ENCODE assay signal across 23 cellular contexts in genomic region chr9:131589124-131589711, GRCh38. TPM values are rescaled to one million over a fixed set of nuclear protein-coding genes. Genes with fewer than 3 reads are reported as not detected.
A peak's percentile ranks its signal among the peaks of the same experiment; 100 is the strongest.
DNase-seq lines count a peak whose midpoint lies in the region; ATAC-seq, FAIRE-seq and TF ChIP-seq lines count a peak whose summit lies in the region.
"Had no signal": no experiment of that assay in that cellular context is flagged by ENCODE, and none has a peak within 500 bp of the region (broad histone marks: within the 10 kb centered on the region; RNA-seq: fewer than 3 reads in every experiment).

No MANE protein-coding gene starts in this region.

- H2AK5ac ChIP-seq in mesenchymal stem cell (ENCODE audit: low read length, severe bottlenecking), result no peak overlapping the region

- H3K36me3 Mint-ChIP-seq in CD8-positive, alpha-beta T cell, result peaks cover 42% of the 10 kb centered on the region
- H3K36me3 Mint-ChIP-seq in astrocyte (ENCODE audit: low read depth, unreplicated experiment), result peaks cover 25% of the 10 kb centered on the region

- 96% methylated on average over 16 of the region's 16 CpGs for WGBS in mesenchymal stem cell
- WGBS in prostate gland, result 96% methylated on average over 16 of the region's 16 CpGs

- no peak overlapping the region for H3K23ac ChIP-seq in mesenchymal stem cell (ENCODE audit: low read length in 2 of 2)

- H3K79me1 ChIP-seq in mesenchymal stem cell (replicated peaks; ENCODE audit: low read length, poor library complexity, severe bottlenecking), result no peaks in the 10 kb centered on the region

- H3K27ac Mint-ChIP-seq in CD8-positive, alpha-beta T cell, result peak overlapping the region; percentile 27
- H3K27ac Mint-ChIP-seq in astrocyte (ENCODE audit: unreplicated experiment), result peak overlapping the region; percentile 18
- H3K27ac Mint-ChIP-seq: mesothelial cell of epicardium, nephron progenitor cell, progenitor cell of endocrine pancreas had no signal

- POLR2A ChIA-PET in CD8-positive, alpha-beta T cell (lab: Charles Lee), result interaction anchor here (1.9 kb wide), 1 partner anchor 10 kb away, joined by 6 read pairs; no protein-coding TSS in a partner anchor

- H3K27ac ChIP-seq in CD8-positive, alpha-beta T cell (ENCODE audit: low read depth, low read length), result no peak overlapping the region
- H3K27ac ChIP-seq in astrocyte (ENCODE audit: low read depth, low read length) (no peak overlapping the region), mesenchymal stem cell (ENCODE audit: low read length, poor library complexity, severe bottlenecking) (no peak overlapping the region), prostate gland (no peak overlapping the region)
- H3K27ac ChIP-seq: body of pancreas, colonic mucosa, SJSA1 had no signal

- H3K9ac ChIP-seq in astrocyte (ENCODE audit: low read length) (no peak overlapping the region), mesenchymal stem cell (ENCODE audit: low read length) (no peak overlapping the region)

- no peak for DNase-seq in CD8-positive, alpha-beta T cell
- peak; percentile 94 for DNase-seq in G401 (ENCODE audit: low spot score)
- DNase-seq in astrocyte (ENCODE audit: low read depth), result no peak
- DNase-seq in mesenchymal stem cell, result no peak
- DNase-seq in NCI-H187 (lab: John Stamatoyannopoulos, UW), result no peak
- DNase-seq in prostate gland (ENCODE audit: low spot score), result no peak
- DNase-seq: activated naive CD8-positive, alpha-beta T cell treated with anti-CD3 and anti-CD28 coated beads, Interleukin-2, amount 10 ng/mL, durations not matched to agents 7 days and 5 days; activated T-cell treated with anti-CD3 and anti-CD28 coated beads, Interleukin-2, amount 50 U/mL, for 1 hour; colonic mucosa; EL; NCI-H1417; NCI-H2171 treated with DMSO at 0.1 percent for 48 hours; NCI-H748 treated with DMSO at 0.1 percent for 48 hours; nephron progenitor cell; PC-3; stimulated activated CD4-positive, alpha-beta T cell treated with anti-CD3 and anti-CD28 coated beads, Interleukin-4, amount 100 ng/mL, for 4 hours; upper lobe of left lung had no signal

- FAIRE-seq in astrocyte (lab: Jason Lieb, UNC), result no peak

- H2AFZ ChIP-seq in astrocyte (ENCODE audit: low read depth, low read length), result no peak overlapping the region
- no peak overlapping the region for H2AFZ ChIP-seq in mesenchymal stem cell (ENCODE audit: low read depth, low read length)

- ATAC-seq in CD8-positive, alpha-beta T cell, result no peak
- ATAC-seq in GM18520 (IDR thresholded peaks at IDR 0.05; ENCODE audit: unreplicated experiment), result no peak
- ATAC-seq: body of pancreas, PC-3 had no signal

- peaks cover 35% of the 10 kb centered on the region for H3K4me1 ChIP-seq in CD8-positive, alpha-beta T cell (ENCODE audit: insufficient read depth, low read length)
- H3K4me1 ChIP-seq in astrocyte (ENCODE audit: insufficient read depth, low read length), result no peaks in the 10 kb centered on the region
- H3K4me1 ChIP-seq in mesenchymal stem cell (ENCODE audit: control insufficient read depth, insufficient read depth, low read depth, low read length), result peaks cover 20% of the 10 kb centered on the region
- no peaks in the 10 kb centered on the region for H3K4me1 ChIP-seq in prostate gland (replicated peaks)
- H3K4me1 ChIP-seq: body of pancreas, colonic mucosa had no signal

- H2BK5ac ChIP-seq in mesenchymal stem cell (ENCODE audit: low read depth, low read length, poor library complexity, severe bottlenecking), result no peak overlapping the region

- no peaks in the 10 kb centered on the region for H3K9me3 ChIP-seq in CD8-positive, alpha-beta T cell (ENCODE audit: low read length)
- no peaks in the 10 kb centered on the region for H3K9me3 ChIP-seq in astrocyte (ENCODE audit: insufficient read depth, low read depth, low read length)
- H3K9me3 ChIP-seq in mesenchymal stem cell (ENCODE audit: control insufficient read depth, low read length), result no peaks in the 10 kb centered on the region
- H3K9me3 ChIP-seq in prostate gland, result no peaks in the 10 kb centered on the region
- H3K9me3 ChIP-seq: body of pancreas, colonic mucosa, SJSA1, upper lobe of left lung had no signal

- no peak overlapping the region for H3K4me3 ChIP-seq in CD8-positive, alpha-beta T cell (ENCODE audit: low read depth, low read length)
- H3K4me3 ChIP-seq in astrocyte (ENCODE audit: insufficient read depth, low read depth, low read length) (no peak overlapping the region), mesenchymal stem cell (ENCODE audit: insufficient read depth in 1 of 2, low read depth in 1 of 2, low read length in 2 of 2) (no peak overlapping the region), prostate gland (no peak overlapping the region)
- H3K4me3 ChIP-seq: body of pancreas, colonic mucosa, SJSA1, smooth muscle cell, upper lobe of left lung had no signal

- in situ Hi-C loops in G401 (cut with HindIII; ENCODE audit: low sequenced_read_pairs), result no loop called here

- peaks cover 3% of the 10 kb centered on the region for H4K20me1 ChIP-seq in astrocyte (ENCODE audit: insufficient read depth, low read length)

- no peak overlapping the region for H3K18ac ChIP-seq in mesenchymal stem cell (ENCODE audit: low read depth in 1 of 2, low read length in 2 of 2)

- no peak overlapping the region for H2BK120ac ChIP-seq in mesenchymal stem cell (ENCODE audit: low read depth, low read length)

- no peaks in the 10 kb centered on the region for H3K27me3 ChIP-seq in CD8-positive, alpha-beta T cell (ENCODE audit: insufficient read depth, low read length)
- H3K27me3 ChIP-seq in astrocyte (ENCODE audit: insufficient read depth, low read length) (no peaks in the 10 kb centered on the region), mesenchymal stem cell (ENCODE audit: control insufficient read depth in 1 of 2, insufficient read depth in 1 of 2, low read length in 2 of 2) (no peaks in the 10 kb centered on the region), prostate gland (replicated peaks; ENCODE audit: insufficient read depth) (no peaks in the 10 kb centered on the region)
- H3K27me3 ChIP-seq: body of pancreas, colonic mucosa, SJSA1, upper lobe of left lung had no signal

- no peak overlapping the region for H3K4ac ChIP-seq in mesenchymal stem cell (ENCODE audit: low read depth in 1 of 2, low read length in 2 of 2)

- H3K4me3 Mint-ChIP-seq in CD8-positive, alpha-beta T cell, result no peak overlapping the region
- H3K4me3 Mint-ChIP-seq in astrocyte (ENCODE audit: unreplicated experiment), result no peak overlapping the region
- H3K4me3 Mint-ChIP-seq: activated naive CD8-positive, alpha-beta T cell treated with anti-CD3 and anti-CD28 coated beads, Interleukin-2, amount 10 ng/mL, durations not matched to agents 7 days and 5 days; mesothelial cell of epicardium; nephron progenitor cell had no signal

- no peak for TF ChIP-seq POLR2A in prostate gland (IDR thresholded peaks at IDR 0.05)

- H3K79me2 ChIP-seq in astrocyte (ENCODE audit: insufficient read depth, low read length), result no peaks in the 10 kb centered on the region

- H4K8ac ChIP-seq in mesenchymal stem cell (ENCODE audit: low read length), result no peak overlapping the region

- no peak for TF ChIP-seq CTCF in CD8-positive, alpha-beta T cell (IDR thresholded peaks at IDR 0.05)
- no peak for TF ChIP-seq CTCF in astrocyte (IDR thresholded peaks at IDR 0.05; ENCODE audit: insufficient read depth, low read depth, low read length)
- TF ChIP-seq CTCF in prostate gland (IDR thresholded peaks at IDR 0.05), result no peak

- H3K9me3 Mint-ChIP-seq in CD8-positive, alpha-beta T cell, result no peaks in the 10 kb centered on the region
- no peaks in the 10 kb centered on the region for H3K9me3 Mint-ChIP-seq in astrocyte (ENCODE audit: unreplicated experiment)
- H3K9me3 Mint-ChIP-seq: activated naive CD8-positive, alpha-beta T cell treated with anti-CD3 and anti-CD28 coated beads, Interleukin-2, amount 10 ng/mL, durations not matched to agents 7 days and 5 days; mesothelial cell of epicardium had no signal

- no peak overlapping the region for H3K14ac ChIP-seq in mesenchymal stem cell (ENCODE audit: low read length in 2 of 2)

- CTCF ChIA-PET in CD8-positive, alpha-beta T cell (lab: Charles Lee), result interaction anchor here (1.0 to 8.5 kb wide), 3 partner anchors 56 to 240 kb away, joined by 3 to 151 read pairs (median 3); partner anchors contain the start of gene RAPGEF1

- H3K4me2 ChIP-seq in astrocyte (ENCODE audit: low read length) (no peak overlapping the region), mesenchymal stem cell (ENCODE audit: low read length, poor library complexity, severe bottlenecking) (no peak overlapping the region)
- H3K4me2 ChIP-seq: smooth muscle cell had no signal

- H2BK12ac ChIP-seq in mesenchymal stem cell (ENCODE audit: low read length in 2 of 2), result no peak overlapping the region

- H4K91ac ChIP-seq in mesenchymal stem cell (ENCODE audit: low read length), result peak overlapping the region; percentile 18

- H3K27me3 Mint-ChIP-seq in CD8-positive, alpha-beta T cell (ENCODE audit: low read depth), result no peaks in the 10 kb centered on the region
- no peaks in the 10 kb centered on the region for H3K27me3 Mint-ChIP-seq in astrocyte (ENCODE audit: low read depth, unreplicated experiment)
- H3K27me3 Mint-ChIP-seq: activated naive CD8-positive, alpha-beta T cell treated with anti-CD3 and anti-CD28 coated beads, Interleukin-2, amount 10 ng/mL, durations not matched to agents 7 days and 5 days; progenitor cell of endocrine pancreas had no signal

- no peak overlapping the region for H2BK15ac ChIP-seq in mesenchymal stem cell (ENCODE audit: low read depth, poor library complexity, severe bottlenecking)

- peaks cover 2% of the 10 kb centered on the region for H3K36me3 ChIP-seq in CD8-positive, alpha-beta T cell (ENCODE audit: insufficient read depth, low read length)
- H3K36me3 ChIP-seq in astrocyte (ENCODE audit: insufficient read depth, low read length) (peaks cover 3% of the 10 kb centered on the region), mesenchymal stem cell (ENCODE audit: control insufficient read depth in 1 of 2, insufficient read depth in 2 of 2, low read depth in 1 of 2, low read length in 2 of 2) (peaks cover 62 to 71% of the 10 kb centered on the region in 2 experiments), prostate gland (peaks cover 9 to 16% of the 10 kb centered on the region in 2 donors)

- peaks cover 43% of the 10 kb centered on the region for H3K4me1 Mint-ChIP-seq in CD8-positive, alpha-beta T cell (ENCODE audit: low read depth)
- peaks cover 29% of the 10 kb centered on the region for H3K4me1 Mint-ChIP-seq in astrocyte (ENCODE audit: low read depth, unreplicated experiment)
- H3K4me1 Mint-ChIP-seq: mesothelial cell of epicardium, nephron progenitor cell had no signal

- intact Hi-C loops in CD8-positive, alpha-beta T cell (cut with DNase I, micrococcal nuclease), result no loop called here
- intact Hi-C loops in prostate gland (cut with DNase I), result no loop called here

RNA-seq across cellular contexts. Expression of gene PRRT1B, which starts 43.9 kb away (rescaled TPM):
- total RNA-seq in CD8-positive, alpha-beta T cell, result not detected
- not detected in 2 replicates for total RNA-seq in G401 (2014; rRNA removed; shearing (Covaris generic))
- total RNA-seq in astrocyte (not detected in 2 replicates), prostate gland (10 to 100 TPM in 1 of 2 donors, 1 to 10 TPM in 1; 3.7 to 25.4 TPM)
- polyA plus RNA-seq in mesenchymal stem cell (2013, experiment 1 of 2), result not detected
- not detected for polyA plus RNA-seq in mesenchymal stem cell (2013, experiment 2 of 2)
- total RNA-seq: activated naive CD8-positive, alpha-beta T cell treated with anti-CD3 and anti-CD28 coated beads, Interleukin-2, amount 10 ng/mL, durations not matched to agents 7 days and 5 days; mesothelial cell of epicardium; PC-3; SJSA1; smooth muscle cell had no signal
- polyA plus RNA-seq: smooth muscle cell had no signal

RNA-seq across cellular contexts. Expression of gene UCK1, which starts 58.2 kb away (rescaled TPM):
- total RNA-seq in CD8-positive, alpha-beta T cell, result 10 to 100 TPM; 22.6 to 24.7 TPM
- 43.4 and 45.8 TPM in 2 replicates for total RNA-seq in G401 (2014; rRNA removed; shearing (Covaris generic))
- total RNA-seq in astrocyte, result 11.9 and 15.4 TPM in 2 replicates
- polyA plus RNA-seq in mesenchymal stem cell (2013, experiment 1 of 2), result 14.0 TPM
- polyA plus RNA-seq in mesenchymal stem cell (2013, experiment 2 of 2), result 14.2 TPM
- 10 to 100 TPM; 47.6 to 48.2 TPM for total RNA-seq in prostate gland
